Comparison of ENCODE assay signal across 7 cellular contexts in genomic region chr2:224253464-224253863, GRCh38.
"Had no signal": no experiment of that assay in that cellular context is flagged by ENCODE, and none has a peak within 500 bp of the region (broad histone marks: within the 10 kb centered on the region; RNA-seq: fewer than 3 reads in every experiment).

No MANE protein-coding gene starts in this region.

- H3K27ac Mint-ChIP-seq: GM23338, H9, IgD-negative memory B cell had no signal

- DNase-seq: H9, HCEC 1CT, KG1 had no signal

- H3K9me3 Mint-ChIP-seq: GM23338, H9, IgD-negative memory B cell had no signal

- ATAC-seq: GM23338, HepG2 had no signal

- H2AFZ ChIP-seq: GM23338 had no signal

- H3K4me1 Mint-ChIP-seq: GM23338, IgD-negative memory B cell had no signal

- H3K4me3 Mint-ChIP-seq: GM23338, H9, IgD-negative memory B cell had no signal

- H3K4me2 ChIP-seq: GM23338 had no signal

- H3K4me3 ChIP-seq: GM23338 had no signal

- H3K36me3 Mint-ChIP-seq: IgD-negative memory B cell had no signal

- H3K27ac ChIP-seq: HL-60 had no signal
